In genomic region chr20:50558483-50558925, GRCh38 we compare ENCODE assay signal across 12 cellular contexts. TPM values are rescaled to one million over a fixed set of nuclear protein-coding genes. Genes with fewer than 3 reads are reported as not detected.
DNase-seq lines count a peak whose midpoint lies in the region; ATAC-seq and TF ChIP-seq lines count a peak whose summit lies in the region.
"Had no signal": no experiment of that assay in that cellular context is flagged by ENCODE, and none has a peak within 500 bp of the region (broad histone marks: within the 10 kb centered on the region; RNA-seq: fewer than 3 reads in every experiment).

No MANE protein-coding gene starts in this region.

- TF ChIP-seq CTCF in MCF 10A (IDR thresholded peaks at IDR 0.05; ENCODE audit: unreplicated experiment): no peak
- no peak for TF ChIP-seq CTCF in breast epithelium (IDR thresholded peaks at IDR 0.05)

- peak overlapping the region; percentile 89 for H3K27ac Mint-ChIP-seq in MCF 10A (ENCODE audit: low read depth, unreplicated experiment)

- H3K4me3 Mint-ChIP-seq in MCF 10A (ENCODE audit: unreplicated experiment): peak overlapping the region; percentile 54

- no peak for TF ChIP-seq POLR2A in breast epithelium (IDR thresholded peaks at IDR 0.05)

- H3K27me3 ChIP-seq in breast epithelium (no peaks in the 10 kb centered on the region), SJSA1 (replicated peaks) (no peaks in the 10 kb centered on the region)

- no TSS peak for BruUV-seq in MCF 10A (replicated peaks; lab: Mats Ljungman, UMichigan)

- H3K9me3 ChIP-seq in breast epithelium (no peaks in the 10 kb centered on the region), SJSA1 (replicated peaks) (no peaks in the 10 kb centered on the region)

- H3K4me3 ChIP-seq in breast epithelium (no peak overlapping the region), SJSA1 (no peak overlapping the region)
- H3K4me3 ChIP-seq: GM12878 had no signal

- peaks cover 41% of the 10 kb centered on the region for H3K36me3 Mint-ChIP-seq in MCF 10A (ENCODE audit: insufficient read depth, unreplicated experiment)

- POLR2A ChIA-PET in MCF 10A (lab: Yijun Ruan, JAX): interaction anchor here (0.6 to 9.9 kb wide), 8 partner anchors 10 to 175 kb away, joined by 3 to 146 read pairs (median 5); partner anchors contain the start of gene PTPN1

- H3K4me1 ChIP-seq in breast epithelium (no peaks in the 10 kb centered on the region), SJSA1 (replicated peaks) (peaks cover 45% of the 10 kb centered on the region)

- ATAC-seq in esophagus mucosa (peak; percentile 65), GM21825 (IDR thresholded peaks at IDR 0.05; ENCODE audit: unreplicated experiment) (no peak)
- ATAC-seq: GM12878 had no signal

- intact Hi-C loops in MCF 10A (cut with micrococcal nuclease): no loop called here
- intact Hi-C loops in breast epithelium (cut with DNase I; ENCODE audit: low total_unique reads): no loop called here

- H3K27me3 Mint-ChIP-seq in MCF 10A (ENCODE audit: insufficient read depth, unreplicated experiment): no peaks in the 10 kb centered on the region

- no peaks in the 10 kb centered on the region for H3K36me3 ChIP-seq in breast epithelium
- H3K36me3 ChIP-seq in SJSA1: peaks cover 27% of the 10 kb centered on the region

- CTCF ChIA-PET in MCF 10A (lab: Yijun Ruan, JAX): interaction anchor here (0.5 to 1.8 kb wide), 11 partner anchors 9 to 370 kb away, joined by 3 to 6 read pairs (median 4); no protein-coding TSS in a partner anchor

- DNase-seq in MCF 10A (ENCODE audit: unreplicated experiment): peak; percentile 79
- no peak for DNase-seq in breast epithelium (ENCODE audit: low spot score in 2 of 2)
- DNase-seq in SJSA1 (ENCODE audit: low read depth in 1 of 2, low spot score in 2 of 2): peak; percentile 82 to 86
- DNase-seq in stromal cell of bone marrow (ENCODE audit: low read depth): peak; percentile 33
- no peak for DNase-seq in NCI-H1092 treated with DMSO at 0.1 percent for 48 hours (lab: John Stamatoyannopoulos, UW)
- DNase-seq in NCI-H2029 (lab: John Stamatoyannopoulos, UW): no peak
- DNase-seq: activated CD8-positive, alpha-beta memory T cell treated with anti-CD3 and anti-CD28 coated beads, Interleukin-2, amount 50 U/mL, for 4 hours; NCI-H187 treated with DMSO at 0.1 percent for 48 hours; occipital lobe had no signal

- H3K4me1 Mint-ChIP-seq in MCF 10A (ENCODE audit: insufficient read depth, unreplicated experiment): peaks cover 45% of the 10 kb centered on the region

- no peaks in the 10 kb centered on the region for H3K9me3 Mint-ChIP-seq in MCF 10A (ENCODE audit: unreplicated experiment)

- H3K27ac ChIP-seq in breast epithelium (no peak overlapping the region), SJSA1 (peak overlapping the region; percentile 62)

RNA-seq across cellular contexts. Expression of gene PTPN1, which starts 48.3 kb away (rescaled TPM):
- 56.4 and 63.0 TPM in 2 replicates for total RNA-seq in MCF 10A (2022)
- total RNA-seq in breast epithelium: 10 to 100 TPM; 23.8 to 29.2 (median 28.5) TPM
- total RNA-seq in SJSA1 (2014; rRNA removed; shearing (Covaris generic)): 61.1 and 71.3 TPM in 2 replicates
- total RNA-seq in esophagus mucosa: 23.3 TPM

Comparison
In these comparisons a context has a peak if more than half of its experiments do, and no peak if none do; other contexts are left out.
1. DNase-seq: peak in MCF 10A (single experiment), SJSA1 (2 of 2) and stromal cell of bone marrow (single experiment); none in breast epithelium (0 of 2), NCI-H1092 treated with DMSO at 0.1 percent for 48 hours (single experiment) and NCI-H2029 (single experiment).